ENCODE assay signal across 33 cellular contexts in genomic region chr11:106051103-106051502, GRCh38. TPM values are rescaled to one million over a fixed set of nuclear protein-coding genes. Genes with fewer than 3 reads are reported as not detected.
"Had no signal": no experiment of that assay in that cellular context is flagged by ENCODE, and none has a peak within 500 bp of the region (broad histone marks: within the 10 kb centered on the region; RNA-seq: fewer than 3 reads in every experiment).

No MANE protein-coding gene starts in this region.

- ATAC-seq: activated naive CD4-positive, alpha-beta T cell treated with anti-CD3 and anti-CD28 coated beads, Interleukin-2, amount 50 U/mL, for 72 hours; activated naive CD8-positive, alpha-beta T cell treated with anti-CD3 and anti-CD28 coated beads, Interleukin-2, amount 50 U/mL, for 24 hours; activated T-cell treated with anti-CD3 and anti-CD28 coated beads, Interleukin-2, amount 50 U/mL, for 4 hours; activated T-cell treated with anti-CD3 and anti-CD28 coated beads, Interleukin-2, amount 50 U/mL, for 72 hours; activated T-helper 17 cell treated with anti-CD3 and anti-CD28 coated beads, Interleukin-2, amount 50 U/mL, for 72 hours had no signal

- H3K36me3 ChIP-seq: adrenal gland, ascending aorta, brain microvascular endothelial cell, breast epithelium, cardiac muscle cell had no signal

- H3K4me1 ChIP-seq: ascending aorta, breast epithelium had no signal

- FAIRE-seq: astrocyte, bronchial epithelial cell had no signal

- H3K9me3 ChIP-seq: adrenal gland, ascending aorta, breast epithelium had no signal

- DNase-seq: activated effector memory CD4-positive, alpha-beta T cell treated with anti-CD3 and anti-CD28 coated beads, Interleukin-2, amount 50 U/mL, for 16 hours; activated effector memory CD4-positive, alpha-beta T cell treated with Interleukin-2 at 50 U/mL for 16 hours; activated gamma-delta T cell; activated gamma-delta T cell treated with Interleukin-2 at 50 U/mL for 16 hours; activated naive CD4-positive, alpha-beta T cell; activated naive CD4-positive, alpha-beta T cell treated with anti-CD3 and anti-CD28 coated beads for 36 hours; activated naive CD4-positive, alpha-beta T cell treated with anti-CD3 and anti-CD28 coated beads, Interleukin-2, amount 10 ng/mL, durations not matched to agents 7 days and 5 days; activated naive CD4-positive, alpha-beta T cell treated with anti-CD3 and anti-CD28 coated beads, Interleukin-2, amount 50 U/mL, for 16 hours; activated naive CD4-positive, alpha-beta T cell treated with Interleukin-2 at 50 U/mL for 16 hours; activated naive CD8-positive, alpha-beta T cell treated with anti-CD3 and anti-CD28 coated beads for 36 hours; activated naive CD8-positive, alpha-beta T cell treated with anti-CD3 and anti-CD28 coated beads, Interleukin-2, amount 10 ng/mL, durations not matched to agents 7 days and 5 days; activated naive CD8-positive, alpha-beta T cell treated with anti-CD3 and anti-CD28 coated beads, Interleukin-2, amount 50 U/mL, for 24 hours; activated T-cell treated with anti-CD3 and anti-CD28 coated beads, Interleukin-2, amount 50 U/mL, for 1 hour; activated T-cell treated with anti-CD3 and anti-CD28 coated beads, Interleukin-2, amount 50 U/mL, for 24 hours; activated T-cell treated with anti-CD3 and anti-CD28 coated beads, Interleukin-2, amount 50 U/mL, for 4 hours; activated T-cell treated with anti-CD3 and anti-CD28 coated beads, Interleukin-2, amount 50 U/mL, for 48 hours; activated T-cell treated with anti-CD3 and anti-CD28 coated beads, Interleukin-2, amount 50 U/mL, for 72 hours; adrenal gland; amniotic stem cell; amygdala; anterior cingulate cortex; aorta; brain microvascular endothelial cell; caudate nucleus; central memory CD4-positive, alpha-beta T cell; cerebellar nuclear complex had no signal

- H3K4me3 ChIP-seq: adrenal gland, ascending aorta, breast epithelium, cardiac muscle cell had no signal

- H3K27me3 ChIP-seq: adrenal gland, ascending aorta, brain microvascular endothelial cell, breast epithelium, cardiac muscle cell had no signal

- H3K27ac ChIP-seq: adrenal gland, ascending aorta, brain microvascular endothelial cell, breast epithelium, cardiac muscle cell had no signal

RNA-seq across cellular contexts. Expression of gene KBTBD3, which starts 26.0 kb away (rescaled TPM):
- total RNA-seq: ascending aorta had no signal
